Comparison of ENCODE assay signal across 24 cellular contexts in genomic region chr15:95536638-95537037, GRCh38.
"Had no signal": no experiment of that assay in that cellular context is flagged by ENCODE, and none has a peak within 500 bp of the region (broad histone marks: within the 10 kb centered on the region; RNA-seq: fewer than 3 reads in every experiment).

No MANE protein-coding gene starts in this region.

- H3K4me1 ChIP-seq: colonic mucosa, esophagus squamous epithelium, foreskin keratinocyte, heart left ventricle, heart right ventricle had no signal

- H3K9me3 ChIP-seq: colonic mucosa, esophagus muscularis mucosa, esophagus squamous epithelium, gastrocnemius medialis, gastroesophageal sphincter, heart left ventricle, heart right ventricle had no signal

- H3K27me3 ChIP-seq: colonic mucosa, esophagus muscularis mucosa, esophagus squamous epithelium, foreskin keratinocyte, gastrocnemius medialis, gastroesophageal sphincter, heart left ventricle, heart right ventricle had no signal

- DNase-seq: colonic mucosa; cortex of kidney; dermis blood vessel endothelial cell; dorsolateral prefrontal cortex; effector CD4-positive, alpha-beta T cell; effector CD8-positive, alpha-beta T cell; effector memory CD4-positive, alpha-beta T cell; effector memory CD8-positive, alpha-beta T cell; endodermal cell; erythroblast; esophagus squamous epithelium; foreskin fibroblast; foreskin keratinocyte; foreskin melanocyte; gastrocnemius medialis; glutamatergic neuron; head of caudate nucleus; heart left ventricle; heart right ventricle had no signal

- ATAC-seq: effector memory CD8-positive, alpha-beta T cell; esophagus mucosa; foreskin keratinocyte; gastrocnemius medialis; gastroesophageal sphincter; heart left ventricle; heart right ventricle had no signal

- H3K4me3 ChIP-seq: colonic mucosa, coronary artery, dorsolateral prefrontal cortex, esophagus muscularis mucosa, esophagus squamous epithelium, gastrocnemius medialis, gastroesophageal sphincter, heart left ventricle, heart right ventricle had no signal

- H3K27ac ChIP-seq: colonic mucosa, coronary artery, dorsolateral prefrontal cortex, epithelial cell of prostate, esophagus muscularis mucosa, esophagus squamous epithelium, foreskin keratinocyte, gastrocnemius medialis, gastroesophageal sphincter, heart left ventricle, heart right ventricle had no signal

- H3K36me3 ChIP-seq: colonic mucosa, esophagus muscularis mucosa, esophagus squamous epithelium, gastrocnemius medialis, gastroesophageal sphincter, heart left ventricle, heart right ventricle had no signal
